ENCODE assay signal across 23 cellular contexts in the genomic region with DNA sequence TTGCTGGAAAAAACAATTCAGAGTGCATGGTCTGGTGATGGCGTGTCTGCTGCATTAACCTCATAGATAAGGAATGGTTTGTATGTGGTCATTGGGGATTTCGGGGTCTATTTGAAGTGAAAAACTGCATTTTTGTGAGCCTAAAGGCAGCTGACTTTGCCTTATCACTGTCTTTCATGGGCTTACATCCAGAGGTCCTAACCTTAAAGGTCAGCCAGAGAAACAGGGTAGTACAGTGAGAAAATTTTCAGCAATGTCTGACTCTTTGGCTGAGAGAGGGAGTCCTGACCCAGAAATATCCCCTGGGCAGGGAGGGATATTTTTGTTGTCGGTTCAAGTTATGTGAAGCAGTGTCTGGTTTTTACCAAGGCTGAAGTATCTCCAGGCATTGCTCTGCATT.
"Had no signal": no experiment of that assay in that cellular context is flagged by ENCODE, and none has a peak within 500 bp of the region (broad histone marks: within the 10 kb centered on the region; RNA-seq: fewer than 3 reads in every experiment).

No MANE protein-coding gene starts in this region.

- ATAC-seq: activated CD4-positive, alpha-beta T cell treated with anti-CD3 and anti-CD28 coated beads for 36 hours; activated CD8-positive, alpha-beta memory T cell treated with anti-CD3 and anti-CD28 coated beads, Interleukin-2, amount 10 ng/mL, durations not matched to agents 7 days and 5 days; activated naive CD8-positive, alpha-beta T cell treated with anti-CD3 and anti-CD28 coated beads, Interleukin-2, amount 50 U/mL, for 24 hours; left colon; natural killer cell had no signal

- H3K36me3 ChIP-seq: ascending aorta, colonic mucosa, esophagus squamous epithelium, spleen, thyroid gland, uterus, WERI-Rb-1 had no signal

- H3K27ac Mint-ChIP-seq: activated CD4-positive, alpha-beta memory T cell treated with anti-CD3 and anti-CD28 coated beads for 36 hours; activated CD4-positive, alpha-beta T cell treated with anti-CD3 and anti-CD28 coated beads for 36 hours; activated CD8-positive, alpha-beta memory T cell treated with anti-CD3 and anti-CD28 coated beads, Interleukin-2, amount 10 ng/mL, durations not matched to agents 7 days and 5 days; activated naive CD4-positive, alpha-beta T cell treated with anti-CD3 and anti-CD28 coated beads for 36 hours; activated naive CD8-positive, alpha-beta T cell treated with anti-CD3 and anti-CD28 coated beads, Interleukin-2, amount 50 U/mL, for 24 hours; activated T-helper 2 cell treated with anti-CD3 and anti-CD28 coated beads, Interferon-gamma antibody, Interleukin-2, Interleukin-4, amounts not matched to agents 10 μg/mL and 5 μg/mL and 100 μg/mL, durations not matched to agents 14 hours and 24 hours and 36 hours; natural killer cell; progenitor cell of endocrine pancreas had no signal

- H3K4me3 Mint-ChIP-seq: activated CD4-positive, alpha-beta memory T cell treated with anti-CD3 and anti-CD28 coated beads for 36 hours; activated CD4-positive, alpha-beta T cell treated with anti-CD3 and anti-CD28 coated beads for 36 hours; activated CD8-positive, alpha-beta memory T cell treated with anti-CD3 and anti-CD28 coated beads, Interleukin-2, amount 10 ng/mL, durations not matched to agents 7 days and 5 days; activated naive CD4-positive, alpha-beta T cell treated with anti-CD3 and anti-CD28 coated beads for 36 hours; activated naive CD8-positive, alpha-beta T cell treated with anti-CD3 and anti-CD28 coated beads, Interleukin-2, amount 50 U/mL, for 24 hours; natural killer cell had no signal

- H3K36me3 Mint-ChIP-seq: activated CD4-positive, alpha-beta memory T cell treated with anti-CD3 and anti-CD28 coated beads for 36 hours; activated CD8-positive, alpha-beta memory T cell treated with anti-CD3 and anti-CD28 coated beads, Interleukin-2, amount 10 ng/mL, durations not matched to agents 7 days and 5 days; natural killer cell had no signal

- H3K27me3 ChIP-seq: ascending aorta, thyroid gland, uterus had no signal

- DNase-seq: activated CD4-positive, alpha-beta memory T cell treated with anti-CD3 and anti-CD28 coated beads for 36 hours; activated CD4-positive, alpha-beta T cell treated with anti-CD3 and anti-CD28 coated beads for 36 hours; activated CD8-positive, alpha-beta memory T cell treated with anti-CD3 and anti-CD28 coated beads, Interleukin-2, amount 10 ng/mL, durations not matched to agents 7 days and 5 days; activated naive CD4-positive, alpha-beta T cell treated with anti-CD3 and anti-CD28 coated beads for 36 hours; activated naive CD8-positive, alpha-beta T cell treated with anti-CD3 and anti-CD28 coated beads, Interleukin-2, amount 50 U/mL, for 24 hours; activated T-cell treated with anti-CD3 and anti-CD28 coated beads, Interleukin-2, amount 50 U/mL, for 1 hour; caudate nucleus; colonic mucosa; effector CD4-positive, alpha-beta T cell; esophagus squamous epithelium; foreskin melanocyte; left colon; natural killer cell; occipital lobe; right cardiac atrium; spleen; stimulated activated CD4-positive, alpha-beta T cell treated with anti-CD3 and anti-CD28 coated beads, Interleukin-1b, Interleukin-23, amount 100 ng/mL, for 48 hours; thyroid gland; uterus; WERI-Rb-1 had no signal

- H3K4me3 ChIP-seq: ascending aorta, colonic mucosa, esophagus squamous epithelium, spleen, thyroid gland, uterus had no signal

- H3K27ac ChIP-seq: ascending aorta, colonic mucosa, esophagus squamous epithelium, spleen, thyroid gland, uterus, WERI-Rb-1 had no signal

- H3K4me1 ChIP-seq: colonic mucosa, uterus had no signal

- H3K9me3 ChIP-seq: ascending aorta, colonic mucosa, esophagus squamous epithelium, spleen, thyroid gland, uterus had no signal

- H3K9me3 Mint-ChIP-seq: activated T-helper 2 cell treated with anti-CD3 and anti-CD28 coated beads, Interferon-gamma antibody, Interleukin-2, Interleukin-4, amounts not matched to agents 10 μg/mL and 5 μg/mL and 100 μg/mL, durations not matched to agents 14 hours and 24 hours and 36 hours; natural killer cell had no signal
